ENCODE assay signal across 9 cellular contexts in genomic region chr9:12784461-12785250, GRCh38. TPM values are rescaled to one million over a fixed set of nuclear protein-coding genes. Genes with fewer than 3 reads are reported as not detected.
DNase-seq lines count a peak whose midpoint lies in the region; ATAC-seq lines count a peak whose summit lies in the region.
"Had no signal": no experiment of that assay in that cellular context is flagged by ENCODE, and none has a peak within 500 bp of the region (broad histone marks: within the 10 kb centered on the region; RNA-seq: fewer than 3 reads in every experiment).

No MANE protein-coding gene starts in this region.

- no peaks in the 10 kb centered on the region for H3K4me1 Mint-ChIP-seq in activated naive CD8-positive, alpha-beta T cell treated with anti-CD3 and anti-CD28 coated beads, Interleukin-2, amount 50 U/mL, for 24 hours

- peak; percentile 74 for ATAC-seq in HG03064 (IDR thresholded peaks at IDR 0.05; ENCODE audit: low read depth, unreplicated experiment)
- ATAC-seq in activated naive CD8-positive, alpha-beta T cell treated with anti-CD3 and anti-CD28 coated beads, Interleukin-2, amount 50 U/mL, for 24 hours, result no peak
- no peak for ATAC-seq in GM19452 (IDR thresholded peaks at IDR 0.05; ENCODE audit: unreplicated experiment)

- H3K4me3 Mint-ChIP-seq in activated naive CD8-positive, alpha-beta T cell treated with anti-CD3 and anti-CD28 coated beads, Interleukin-2, amount 50 U/mL, for 24 hours, result no peak overlapping the region
- H3K4me3 Mint-ChIP-seq: stimulated activated naive CD8-positive, alpha-beta T cell treated with anti-CD3 and anti-CD28 coated beads, Interleukin-15, Interleukin-2, amounts not matched to agents 100 ng/mL and 50 ng/mL, for 24 hours had no signal

- H3K36me3 Mint-ChIP-seq in activated naive CD8-positive, alpha-beta T cell treated with anti-CD3 and anti-CD28 coated beads, Interleukin-2, amount 50 U/mL, for 24 hours (ENCODE audit: low read depth), result no peaks in the 10 kb centered on the region

- peak; percentile 97 for DNase-seq in ELR (ENCODE audit: low read depth)
- DNase-seq in amniotic epithelial cell (ENCODE audit: low read depth), result peak; percentile 82
- DNase-seq in lung microvascular endothelial cell (ENCODE audit: low read depth in 2 of 2), result peak; percentile 12 to 77
- no peak for DNase-seq in iPS-NIHi7 (ENCODE audit: extremely low spot score)
- no peak for DNase-seq in activated naive CD8-positive, alpha-beta T cell treated with anti-CD3 and anti-CD28 coated beads, Interleukin-2, amount 50 U/mL, for 24 hours
- DNase-seq in Ammon's horn (ENCODE audit: low spot score), result no peak

- no peaks in the 10 kb centered on the region for H3K27me3 Mint-ChIP-seq in activated naive CD8-positive, alpha-beta T cell treated with anti-CD3 and anti-CD28 coated beads, Interleukin-2, amount 50 U/mL, for 24 hours
- H3K27me3 Mint-ChIP-seq: stimulated activated naive CD8-positive, alpha-beta T cell treated with anti-CD3 and anti-CD28 coated beads, Interleukin-15, Interleukin-2, amounts not matched to agents 100 ng/mL and 50 ng/mL, for 24 hours had no signal

- H3K27ac Mint-ChIP-seq in activated naive CD8-positive, alpha-beta T cell treated with anti-CD3 and anti-CD28 coated beads, Interleukin-2, amount 50 U/mL, for 24 hours, result no peak overlapping the region
- H3K27ac Mint-ChIP-seq: stimulated activated naive CD8-positive, alpha-beta T cell treated with anti-CD3 and anti-CD28 coated beads, Interleukin-15, Interleukin-2, amounts not matched to agents 100 ng/mL and 50 ng/mL, for 24 hours had no signal

- peaks cover 8% of the 10 kb centered on the region for H3K9me3 Mint-ChIP-seq in activated naive CD8-positive, alpha-beta T cell treated with anti-CD3 and anti-CD28 coated beads, Interleukin-2, amount 50 U/mL, for 24 hours

RNA-seq across cellular contexts. Expression of gene LURAP1L, which starts 9.8 kb away (rescaled TPM):
- 1.7 and 2.0 TPM in 2 replicates for total RNA-seq in lung microvascular endothelial cell

Comparison
In these comparisons a context has a peak if more than half of its experiments do, and no peak if none do; other contexts are left out.
1. DNase-seq: peak in ELR (single experiment), amniotic epithelial cell (single experiment) and lung microvascular endothelial cell (2 of 2); none in iPS-NIHi7 (single experiment), activated naive CD8-positive, alpha-beta T cell treated with anti-CD3 and anti-CD28 coated beads, Interleukin-2, amount 50 U/mL, for 24 hours (single experiment) and Ammon's horn (single experiment).